1 cellular context compared by ENCODE assay signal in genomic region chr1:220879090-220879508, GRCh38.
TF ChIP-seq lines count a peak whose summit lies in the region.

A gene with protein sequence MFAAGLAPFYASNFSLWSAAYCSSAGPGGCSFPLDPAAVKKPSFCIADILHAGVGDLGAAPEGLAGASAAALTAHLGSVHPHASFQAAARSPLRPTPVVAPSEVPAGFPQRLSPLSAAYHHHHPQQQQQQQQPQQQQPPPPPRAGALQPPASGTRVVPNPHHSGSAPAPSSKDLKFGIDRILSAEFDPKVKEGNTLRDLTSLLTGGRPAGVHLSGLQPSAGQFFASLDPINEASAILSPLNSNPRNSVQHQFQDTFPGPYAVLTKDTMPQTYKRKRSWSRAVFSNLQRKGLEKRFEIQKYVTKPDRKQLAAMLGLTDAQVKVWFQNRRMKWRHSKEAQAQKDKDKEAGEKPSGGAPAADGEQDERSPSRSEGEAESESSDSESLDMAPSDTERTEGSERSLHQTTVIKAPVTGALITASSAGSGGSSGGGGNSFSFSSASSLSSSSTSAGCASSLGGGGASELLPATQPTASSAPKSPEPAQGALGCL (plus strand): TSS chr1:220879443. CDS start chr1:220879858, 415 bp downstream.

TF ChIP-seq in HEK293, 187 proteins besides CTCF, POLR2A, EP300 and RAD21 (continued from another document):
- TF ChIP-seq ZNF10 (tag by site-specific recombination; IDR thresholded peaks at IDR 0.05): no peak
- TF ChIP-seq ZNF664 (tag by site-specific recombination; IDR thresholded peaks at IDR 0.05): no peak
- no peak for TF ChIP-seq ZNF701 (tag by site-specific recombination; IDR thresholded peaks at IDR 0.05)
- no peak for TF ChIP-seq ZBTB21 (tag by site-specific recombination; IDR thresholded peaks at IDR 0.05)
- no peak for TF ChIP-seq ZNF600 (tag by site-specific recombination; IDR thresholded peaks at IDR 0.05)
- TF ChIP-seq ZNF843 (tag by site-specific recombination; IDR thresholded peaks at IDR 0.05): no peak
- TF ChIP-seq ZEB2 (tag by site-specific recombination; IDR thresholded peaks at IDR 0.05): peak; percentile 26; the same call in 1 of the 2 replicates
- no peak for TF ChIP-seq HOXD13 (CRISPR knock-in tag; IDR thresholded peaks at IDR 0.05; ENCODE audit: borderline replicate concordance)
- TF ChIP-seq ZFP3 (tag by site-specific recombination; IDR thresholded peaks at IDR 0.05; ENCODE audit: low read depth): no peak
- TF ChIP-seq RBAK (tag by site-specific recombination; IDR thresholded peaks at IDR 0.05): no peak
- peak; percentile 29; the same call in 1 of the 2 replicates for TF ChIP-seq ZFHX2 (tag by site-specific recombination; conservative IDR thresholded peaks at IDR 0.05)
- TF ChIP-seq PRDM4 (tag by site-specific recombination; IDR thresholded peaks at IDR 0.05): no peak
- TF ChIP-seq ZBTB11 (tag by site-specific recombination; conservative IDR thresholded peaks at IDR 0.05; ENCODE audit: low read depth): peak; percentile 37; the same call in 1 of the 2 replicates
- TF ChIP-seq ZNF121 (tag by site-specific recombination; IDR thresholded peaks at IDR 0.05): no peak
- TF ChIP-seq KLF10 (tag by site-specific recombination; IDR thresholded peaks at IDR 0.05): peak; percentile 77
- no peak for TF ChIP-seq SALL2 (tag by site-specific recombination; IDR thresholded peaks at IDR 0.05; ENCODE audit: borderline replicate concordance)
- no peak for TF ChIP-seq ZNF624 (tag by site-specific recombination; IDR thresholded peaks at IDR 0.05)
- no peak for TF ChIP-seq ZNF391 (tag by site-specific recombination; IDR thresholded peaks at IDR 0.05; ENCODE audit: borderline replicate concordance, low read depth)
- no peak for TF ChIP-seq ZNF221 (tag by site-specific recombination; IDR thresholded peaks at IDR 0.05; ENCODE audit: borderline replicate concordance)
- no peak for TF ChIP-seq ZNF548 (tag by site-specific recombination; IDR thresholded peaks at IDR 0.05)
- peak; percentile 36; the same call in 1 of the 2 replicates for TF ChIP-seq KLF9 (tag by site-specific recombination; IDR thresholded peaks at IDR 0.05; ENCODE audit: low read depth)
- TF ChIP-seq ZXDB (tag by site-specific recombination; IDR thresholded peaks at IDR 0.05): 0 out of 2 replicates have a peak, but pooled peaks have one; percentile 3
- TF ChIP-seq SP2 (tag by site-specific recombination; IDR thresholded peaks at IDR 0.05): peak; percentile 54
- TF ChIP-seq, protein P1, sequence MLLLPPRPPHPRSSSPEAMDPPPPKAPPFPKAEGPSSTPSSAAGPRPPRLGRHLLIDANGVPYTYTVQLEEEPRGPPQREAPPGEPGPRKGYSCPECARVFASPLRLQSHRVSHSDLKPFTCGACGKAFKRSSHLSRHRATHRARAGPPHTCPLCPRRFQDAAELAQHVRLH (tag by site-specific recombination; IDR thresholded peaks at IDR 0.05): no peak
- peak; percentile 96 for TF ChIP-seq ZNF335 (tag by site-specific recombination; conservative IDR thresholded peaks at IDR 0.05)
- TF ChIP-seq, protein P2, sequence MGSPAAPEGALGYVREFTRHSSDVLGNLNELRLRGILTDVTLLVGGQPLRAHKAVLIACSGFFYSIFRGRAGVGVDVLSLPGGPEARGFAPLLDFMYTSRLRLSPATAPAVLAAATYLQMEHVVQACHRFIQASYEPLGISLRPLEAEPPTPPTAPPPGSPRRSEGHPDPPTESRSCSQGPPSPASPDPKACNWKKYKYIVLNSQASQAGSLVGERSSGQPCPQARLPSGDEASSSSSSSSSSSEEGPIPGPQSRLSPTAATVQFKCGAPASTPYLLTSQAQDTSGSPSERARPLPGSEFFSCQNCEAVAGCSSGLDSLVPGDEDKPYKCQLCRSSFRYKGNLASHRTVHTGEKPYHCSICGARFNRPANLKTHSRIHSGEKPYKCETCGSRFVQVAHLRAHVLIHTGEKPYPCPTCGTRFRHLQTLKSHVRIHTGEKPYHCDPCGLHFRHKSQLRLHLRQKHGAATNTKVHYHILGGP (tag by site-specific recombination; IDR thresholded peaks at IDR 0.05): no peak
- TF ChIP-seq ZNF169 (tag by site-specific recombination; IDR thresholded peaks at IDR 0.05): no peak
- TF ChIP-seq, protein P3, sequence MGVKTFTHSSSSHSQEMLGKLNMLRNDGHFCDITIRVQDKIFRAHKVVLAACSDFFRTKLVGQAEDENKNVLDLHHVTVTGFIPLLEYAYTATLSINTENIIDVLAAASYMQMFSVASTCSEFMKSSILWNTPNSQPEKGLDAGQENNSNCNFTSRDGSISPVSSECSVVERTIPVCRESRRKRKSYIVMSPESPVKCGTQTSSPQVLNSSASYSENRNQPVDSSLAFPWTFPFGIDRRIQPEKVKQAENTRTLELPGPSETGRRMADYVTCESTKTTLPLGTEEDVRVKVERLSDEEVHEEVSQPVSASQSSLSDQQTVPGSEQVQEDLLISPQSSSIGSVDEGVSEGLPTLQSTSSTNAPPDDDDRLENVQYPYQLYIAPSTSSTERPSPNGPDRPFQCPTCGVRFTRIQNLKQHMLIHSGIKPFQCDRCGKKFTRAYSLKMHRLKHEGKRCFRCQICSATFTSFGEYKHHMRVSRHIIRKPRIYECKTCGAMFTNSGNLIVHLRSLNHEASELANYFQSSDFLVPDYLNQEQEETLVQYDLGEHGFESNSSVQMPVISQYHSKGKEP (tag by site-specific recombination; IDR thresholded peaks at IDR 0.05): no peak
- TF ChIP-seq ZNF610 (tag by site-specific recombination; IDR thresholded peaks at IDR 0.05; ENCODE audit: borderline replicate concordance): peak; percentile 47; the same call in 1 of the 2 replicates
